In the genomic region with DNA sequence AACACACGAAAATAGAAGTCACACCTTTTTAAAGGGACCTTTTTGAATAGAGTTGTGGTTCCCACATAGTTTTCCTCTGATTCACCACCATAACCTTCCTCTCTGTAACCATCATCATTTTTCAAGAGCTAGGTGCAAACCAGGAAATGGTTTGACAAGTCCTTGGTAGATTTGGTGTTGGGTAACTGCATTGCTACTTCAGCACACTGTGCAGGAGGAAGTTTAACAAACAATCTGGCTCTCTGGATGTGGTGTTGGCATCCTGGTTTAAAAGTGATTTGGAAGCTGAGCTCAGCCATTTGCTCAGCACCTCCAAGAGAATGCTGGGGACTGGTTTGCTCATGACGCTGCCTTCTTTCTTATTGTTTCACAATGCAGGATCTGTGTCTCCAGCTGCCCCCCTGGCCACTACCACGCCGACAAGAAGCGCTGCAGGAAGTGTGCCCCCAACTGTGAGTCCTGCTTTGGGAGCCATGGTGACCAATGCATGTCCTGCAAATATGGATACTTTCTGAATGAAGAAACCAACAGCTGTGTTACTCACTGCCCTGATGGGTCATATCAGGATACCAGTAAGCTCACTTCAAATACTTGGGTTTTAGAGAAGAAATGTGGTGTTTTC, we compare ENCODE assay signal across 1 cellular context.
TF ChIP-seq lines count a peak whose summit lies in the region.

No MANE protein-coding gene starts in this region.

TF ChIP-seq in GM23338, 12 proteins besides CTCF, POLR2A, EP300 and RAD21 (continued from another document):
- TF ChIP-seq EZH2 (IDR thresholded peaks at IDR 0.05; ENCODE audit: low read depth, unreplicated experiment): no peak
- no peak for TF ChIP-seq ZNF331 (CRISPR knock-in tag; IDR thresholded peaks at IDR 0.05; ENCODE audit: low read depth)
- TF ChIP-seq JUNB (IDR thresholded peaks at IDR 0.05; ENCODE audit: unreplicated experiment): no peak
- TF ChIP-seq, protein P1, sequence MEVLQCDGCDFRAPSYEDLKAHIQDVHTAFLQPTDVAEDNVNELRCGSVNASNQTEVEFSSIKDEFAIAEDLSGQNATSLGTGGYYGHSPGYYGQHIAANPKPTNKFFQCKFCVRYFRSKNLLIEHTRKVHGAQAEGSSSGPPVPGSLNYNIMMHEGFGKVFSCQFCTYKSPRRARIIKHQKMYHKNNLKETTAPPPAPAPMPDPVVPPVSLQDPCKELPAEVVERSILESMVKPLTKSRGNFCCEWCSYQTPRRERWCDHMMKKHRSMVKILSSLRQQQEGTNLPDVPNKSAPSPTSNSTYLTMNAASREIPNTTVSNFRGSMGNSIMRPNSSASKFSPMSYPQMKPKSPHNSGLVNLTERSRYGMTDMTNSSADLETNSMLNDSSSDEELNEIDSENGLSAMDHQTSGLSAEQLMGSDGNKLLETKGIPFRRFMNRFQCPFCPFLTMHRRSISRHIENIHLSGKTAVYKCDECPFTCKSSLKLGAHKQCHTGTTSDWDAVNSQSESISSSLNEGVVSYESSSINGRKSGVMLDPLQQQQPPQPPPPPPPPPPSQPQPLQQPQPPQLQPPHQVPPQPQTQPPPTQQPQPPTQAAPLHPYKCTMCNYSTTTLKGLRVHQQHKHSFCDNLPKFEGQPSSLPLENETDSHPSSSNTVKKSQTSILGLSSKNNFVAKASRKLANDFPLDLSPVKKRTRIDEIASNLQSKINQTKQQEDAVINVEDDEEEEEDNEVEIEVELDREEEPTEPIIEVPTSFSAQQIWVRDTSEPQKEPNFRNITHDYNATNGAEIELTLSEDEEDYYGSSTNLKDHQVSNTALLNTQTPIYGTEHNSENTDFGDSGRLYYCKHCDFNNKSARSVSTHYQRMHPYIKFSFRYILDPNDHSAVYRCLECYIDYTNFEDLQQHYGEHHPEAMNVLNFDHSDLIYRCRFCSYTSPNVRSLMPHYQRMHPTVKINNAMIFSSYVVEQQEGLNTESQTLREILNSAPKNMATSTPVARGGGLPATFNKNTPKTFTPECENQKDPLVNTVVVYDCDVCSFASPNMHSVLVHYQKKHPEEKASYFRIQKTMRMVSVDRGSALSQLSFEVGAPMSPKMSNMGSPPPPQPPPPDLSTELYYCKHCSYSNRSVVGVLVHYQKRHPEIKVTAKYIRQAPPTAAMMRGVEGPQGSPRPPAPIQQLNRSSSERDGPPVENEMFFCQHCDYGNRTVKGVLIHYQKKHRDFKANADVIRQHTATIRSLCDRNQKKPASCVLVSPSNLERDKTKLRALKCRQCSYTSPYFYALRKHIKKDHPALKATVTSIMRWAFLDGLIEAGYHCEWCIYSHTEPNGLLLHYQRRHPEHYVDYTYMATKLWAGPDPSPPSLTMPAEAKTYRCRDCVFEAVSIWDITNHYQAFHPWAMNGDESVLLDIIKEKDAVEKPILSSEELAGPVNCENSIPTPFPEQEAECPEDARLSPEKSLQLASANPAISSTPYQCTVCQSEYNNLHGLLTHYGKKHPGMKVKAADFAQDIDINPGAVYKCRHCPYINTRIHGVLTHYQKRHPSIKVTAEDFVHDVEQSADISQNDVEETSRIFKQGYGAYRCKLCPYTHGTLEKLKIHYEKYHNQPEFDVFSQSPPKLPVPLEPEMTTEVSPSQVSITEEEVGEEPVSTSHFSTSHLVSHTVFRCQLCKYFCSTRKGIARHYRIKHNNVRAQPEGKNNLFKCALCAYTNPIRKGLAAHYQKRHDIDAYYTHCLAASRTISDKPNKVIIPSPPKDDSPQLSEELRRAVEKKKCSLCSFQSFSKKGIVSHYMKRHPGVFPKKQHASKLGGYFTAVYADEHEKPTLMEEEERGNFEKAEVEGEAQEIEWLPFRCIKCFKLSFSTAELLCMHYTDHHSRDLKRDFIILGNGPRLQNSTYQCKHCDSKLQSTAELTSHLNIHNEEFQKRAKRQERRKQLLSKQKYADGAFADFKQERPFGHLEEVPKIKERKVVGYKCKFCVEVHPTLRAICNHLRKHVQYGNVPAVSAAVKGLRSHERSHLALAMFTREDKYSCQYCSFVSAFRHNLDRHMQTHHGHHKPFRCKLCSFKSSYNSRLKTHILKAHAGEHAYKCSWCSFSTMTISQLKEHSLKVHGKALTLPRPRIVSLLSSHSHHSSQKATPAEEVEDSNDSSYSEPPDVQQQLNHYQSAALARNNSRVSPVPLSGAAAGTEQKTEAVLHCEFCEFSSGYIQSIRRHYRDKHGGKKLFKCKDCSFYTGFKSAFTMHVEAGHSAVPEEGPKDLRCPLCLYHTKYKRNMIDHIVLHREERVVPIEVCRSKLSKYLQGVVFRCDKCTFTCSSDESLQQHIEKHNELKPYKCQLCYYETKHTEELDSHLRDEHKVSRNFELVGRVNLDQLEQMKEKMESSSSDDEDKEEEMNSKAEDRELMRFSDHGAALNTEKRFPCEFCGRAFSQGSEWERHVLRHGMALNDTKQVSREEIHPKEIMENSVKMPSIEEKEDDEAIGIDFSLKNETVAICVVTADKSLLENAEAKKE (CRISPR knock-in tag; IDR thresholded peaks at IDR 0.05): no peak
- TF ChIP-seq, protein P2, sequence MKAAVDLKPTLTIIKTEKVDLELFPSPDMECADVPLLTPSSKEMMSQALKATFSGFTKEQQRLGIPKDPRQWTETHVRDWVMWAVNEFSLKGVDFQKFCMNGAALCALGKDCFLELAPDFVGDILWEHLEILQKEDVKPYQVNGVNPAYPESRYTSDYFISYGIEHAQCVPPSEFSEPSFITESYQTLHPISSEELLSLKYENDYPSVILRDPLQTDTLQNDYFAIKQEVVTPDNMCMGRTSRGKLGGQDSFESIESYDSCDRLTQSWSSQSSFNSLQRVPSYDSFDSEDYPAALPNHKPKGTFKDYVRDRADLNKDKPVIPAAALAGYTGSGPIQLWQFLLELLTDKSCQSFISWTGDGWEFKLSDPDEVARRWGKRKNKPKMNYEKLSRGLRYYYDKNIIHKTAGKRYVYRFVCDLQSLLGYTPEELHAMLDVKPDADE (IDR thresholded peaks at IDR 0.05): no peak
